Comparison of ENCODE assay signal across 1 cellular context in the genomic region with DNA sequence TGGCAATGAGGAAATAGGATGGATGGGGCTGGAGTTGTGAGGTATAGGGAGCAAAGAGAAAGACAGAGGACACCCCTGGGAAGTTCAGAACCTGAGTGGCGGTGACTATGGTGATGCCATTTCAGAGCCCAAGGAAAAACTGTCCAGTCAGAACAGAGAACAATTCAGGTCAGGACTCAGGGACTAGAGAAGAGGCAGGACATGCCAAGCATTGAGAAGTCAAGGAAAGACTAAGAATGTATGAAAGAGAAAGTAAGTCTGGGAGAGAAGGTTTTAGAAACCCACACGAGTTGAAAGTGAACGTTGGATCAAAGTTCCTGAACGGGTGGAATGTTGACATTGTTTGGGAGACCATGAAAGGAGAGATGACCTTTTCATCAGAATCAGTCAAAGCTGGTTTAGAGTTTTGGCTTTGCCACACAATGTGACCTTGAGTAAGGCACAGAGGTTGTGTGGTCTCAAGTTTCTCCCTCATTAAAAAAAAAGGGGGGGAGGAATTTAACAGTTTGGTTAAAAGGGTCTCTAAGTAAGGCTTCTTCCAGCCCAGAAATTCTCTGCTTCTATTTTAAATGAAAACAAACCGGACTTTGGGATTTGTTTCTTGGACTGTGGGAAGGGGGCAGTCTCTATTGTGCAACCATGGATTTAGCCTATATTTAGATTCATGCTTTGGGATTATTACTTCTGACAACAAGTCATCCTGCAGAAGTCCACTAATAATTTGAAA.
TF ChIP-seq lines count a peak whose summit lies in the region.

No MANE protein-coding gene starts in this region.

TF ChIP-seq in HepG2, 621 proteins besides CTCF, POLR2A, EP300 and RAD21 (continued from another document and continues in another):
- TF ChIP-seq, protein P1, sequence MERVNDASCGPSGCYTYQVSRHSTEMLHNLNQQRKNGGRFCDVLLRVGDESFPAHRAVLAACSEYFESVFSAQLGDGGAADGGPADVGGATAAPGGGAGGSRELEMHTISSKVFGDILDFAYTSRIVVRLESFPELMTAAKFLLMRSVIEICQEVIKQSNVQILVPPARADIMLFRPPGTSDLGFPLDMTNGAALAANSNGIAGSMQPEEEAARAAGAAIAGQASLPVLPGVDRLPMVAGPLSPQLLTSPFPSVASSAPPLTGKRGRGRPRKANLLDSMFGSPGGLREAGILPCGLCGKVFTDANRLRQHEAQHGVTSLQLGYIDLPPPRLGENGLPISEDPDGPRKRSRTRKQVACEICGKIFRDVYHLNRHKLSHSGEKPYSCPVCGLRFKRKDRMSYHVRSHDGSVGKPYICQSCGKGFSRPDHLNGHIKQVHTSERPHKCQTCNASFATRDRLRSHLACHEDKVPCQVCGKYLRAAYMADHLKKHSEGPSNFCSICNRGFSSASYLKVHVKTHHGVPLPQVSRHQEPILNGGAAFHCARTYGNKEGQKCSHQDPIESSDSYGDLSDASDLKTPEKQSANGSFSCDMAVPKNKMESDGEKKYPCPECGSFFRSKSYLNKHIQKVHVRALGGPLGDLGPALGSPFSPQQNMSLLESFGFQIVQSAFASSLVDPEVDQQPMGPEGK (CRISPR knock-in tag; IDR thresholded peaks at IDR 0.05), result peak; percentile 71
- TF ChIP-seq ZNF792 (CRISPR knock-in tag; IDR thresholded peaks at IDR 0.05), result 0 out of 2 replicates have a peak, but pooled peaks have one; percentile 47
- 0 out of 2 replicates have a peak, but pooled peaks have one; percentile 37 for TF ChIP-seq TFE3 (CRISPR knock-in tag; IDR thresholded peaks at IDR 0.05)
- TF ChIP-seq NBN (conservative IDR thresholded peaks at IDR 0.05), result no peak
- no peak for TF ChIP-seq ATF7-NPFF (CRISPR knock-in tag; IDR thresholded peaks at IDR 0.05; ENCODE audit: low read depth)
- 0 out of 2 replicates have a peak, but pooled peaks have one; percentile 26 for TF ChIP-seq ZSCAN9 (CRISPR knock-in tag; IDR thresholded peaks at IDR 0.05; ENCODE audit: borderline replicate concordance)
- TF ChIP-seq SAP130 (CRISPR knock-in tag; IDR thresholded peaks at IDR 0.05; ENCODE audit: low read depth), result peak; percentile 56
- no peak for TF ChIP-seq LCORL (IDR thresholded peaks at IDR 0.05)
- peak; percentile 33; the same call in 1 of the 2 replicates for TF ChIP-seq LCORL (CRISPR knock-in tag; IDR thresholded peaks at IDR 0.05)
- TF ChIP-seq CEBPG (CRISPR knock-in tag; IDR thresholded peaks at IDR 0.05), result peak; percentile 63
- TF ChIP-seq HIVEP1 (CRISPR knock-in tag; IDR thresholded peaks at IDR 0.05), result no peak
- peak; percentile 95 for TF ChIP-seq SIX1 (CRISPR knock-in tag; IDR thresholded peaks at IDR 0.05; ENCODE audit: borderline replicate concordance)
- no peak for TF ChIP-seq FOXA1 (IDR thresholded peaks at IDR 0.05)
- peak; percentile 70; the same call in 1 of the 2 replicates for TF ChIP-seq FOXA1 (CRISPR knock-in tag; IDR thresholded peaks at IDR 0.05)
- peak; percentile 98 for TF ChIP-seq SIX4 (CRISPR knock-in tag; IDR thresholded peaks at IDR 0.05)
- TF ChIP-seq, protein P2, sequence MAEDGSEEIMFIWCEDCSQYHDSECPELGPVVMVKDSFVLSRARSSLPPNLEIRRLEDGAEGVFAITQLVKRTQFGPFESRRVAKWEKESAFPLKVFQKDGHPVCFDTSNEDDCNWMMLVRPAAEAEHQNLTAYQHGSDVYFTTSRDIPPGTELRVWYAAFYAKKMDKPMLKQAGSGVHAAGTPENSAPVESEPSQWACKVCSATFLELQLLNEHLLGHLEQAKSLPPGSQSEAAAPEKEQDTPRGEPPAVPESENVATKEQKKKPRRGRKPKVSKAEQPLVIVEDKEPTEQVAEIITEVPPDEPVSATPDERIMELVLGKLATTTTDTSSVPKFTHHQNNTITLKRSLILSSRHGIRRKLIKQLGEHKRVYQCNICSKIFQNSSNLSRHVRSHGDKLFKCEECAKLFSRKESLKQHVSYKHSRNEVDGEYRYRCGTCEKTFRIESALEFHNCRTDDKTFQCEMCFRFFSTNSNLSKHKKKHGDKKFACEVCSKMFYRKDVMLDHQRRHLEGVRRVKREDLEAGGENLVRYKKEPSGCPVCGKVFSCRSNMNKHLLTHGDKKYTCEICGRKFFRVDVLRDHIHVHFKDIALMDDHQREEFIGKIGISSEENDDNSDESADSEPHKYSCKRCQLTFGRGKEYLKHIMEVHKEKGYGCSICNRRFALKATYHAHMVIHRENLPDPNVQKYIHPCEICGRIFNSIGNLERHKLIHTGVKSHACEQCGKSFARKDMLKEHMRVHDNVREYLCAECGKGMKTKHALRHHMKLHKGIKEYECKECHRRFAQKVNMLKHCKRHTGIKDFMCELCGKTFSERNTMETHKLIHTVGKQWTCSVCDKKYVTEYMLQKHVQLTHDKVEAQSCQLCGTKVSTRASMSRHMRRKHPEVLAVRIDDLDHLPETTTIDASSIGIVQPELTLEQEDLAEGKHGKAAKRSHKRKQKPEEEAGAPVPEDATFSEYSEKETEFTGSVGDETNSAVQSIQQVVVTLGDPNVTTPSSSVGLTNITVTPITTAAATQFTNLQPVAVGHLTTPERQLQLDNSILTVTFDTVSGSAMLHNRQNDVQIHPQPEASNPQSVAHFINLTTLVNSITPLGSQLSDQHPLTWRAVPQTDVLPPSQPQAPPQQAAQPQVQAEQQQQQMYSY (CRISPR knock-in tag; IDR thresholded peaks at IDR 0.05), result 0 out of 2 replicates have a peak, but pooled peaks have one; percentile 46
- TF ChIP-seq KDM6A (CRISPR knock-in tag; IDR thresholded peaks at IDR 0.05; ENCODE audit: low read depth), result peak; percentile 86
- peak; percentile 92 for TF ChIP-seq HNF4A (CRISPR knock-in tag; IDR thresholded peaks at IDR 0.05)
- TF ChIP-seq MED1 (CRISPR knock-in tag; IDR thresholded peaks at IDR 0.05), result peak; percentile 82
- peak; percentile 14; the same call in 1 of the 2 replicates for TF ChIP-seq GATAD1 (CRISPR knock-in tag; IDR thresholded peaks at IDR 0.05)
- TF ChIP-seq ZC3H4 (CRISPR knock-in tag; IDR thresholded peaks at IDR 0.05; ENCODE audit: borderline replicate concordance), result no peak
- TF ChIP-seq SMAD3 (CRISPR knock-in tag; IDR thresholded peaks at IDR 0.05), result peak; percentile 54; the same call in 1 of the 2 replicates
- peak; percentile 71; the same call in 1 of the 2 replicates for TF ChIP-seq ZNF331 (CRISPR knock-in tag; IDR thresholded peaks at IDR 0.05)
- peak; percentile 60 for TF ChIP-seq NR2F2 (IDR thresholded peaks at IDR 0.05; ENCODE audit: borderline replicate concordance, low read depth)
- 0 out of 2 replicates have a peak, but pooled peaks have one; percentile 31 for TF ChIP-seq CBFB (CRISPR knock-in tag; IDR thresholded peaks at IDR 0.05)
- TF ChIP-seq RFXANK (CRISPR knock-in tag; IDR thresholded peaks at IDR 0.05), result peak; percentile 30; the same call in 1 of the 2 replicates
- TF ChIP-seq ZKSCAN5 (CRISPR knock-in tag; IDR thresholded peaks at IDR 0.05), result peak; percentile 54; the same call in 1 of the 2 replicates
- TF ChIP-seq, protein P3, sequence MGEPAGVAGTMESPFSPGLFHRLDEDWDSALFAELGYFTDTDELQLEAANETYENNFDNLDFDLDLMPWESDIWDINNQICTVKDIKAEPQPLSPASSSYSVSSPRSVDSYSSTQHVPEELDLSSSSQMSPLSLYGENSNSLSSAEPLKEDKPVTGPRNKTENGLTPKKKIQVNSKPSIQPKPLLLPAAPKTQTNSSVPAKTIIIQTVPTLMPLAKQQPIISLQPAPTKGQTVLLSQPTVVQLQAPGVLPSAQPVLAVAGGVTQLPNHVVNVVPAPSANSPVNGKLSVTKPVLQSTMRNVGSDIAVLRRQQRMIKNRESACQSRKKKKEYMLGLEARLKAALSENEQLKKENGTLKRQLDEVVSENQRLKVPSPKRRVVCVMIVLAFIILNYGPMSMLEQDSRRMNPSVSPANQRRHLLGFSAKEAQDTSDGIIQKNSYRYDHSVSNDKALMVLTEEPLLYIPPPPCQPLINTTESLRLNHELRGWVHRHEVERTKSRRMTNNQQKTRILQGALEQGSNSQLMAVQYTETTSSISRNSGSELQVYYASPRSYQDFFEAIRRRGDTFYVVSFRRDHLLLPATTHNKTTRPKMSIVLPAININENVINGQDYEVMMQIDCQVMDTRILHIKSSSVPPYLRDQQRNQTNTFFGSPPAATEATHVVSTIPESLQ (CRISPR knock-in tag; conservative IDR thresholded peaks at IDR 0.05), result no peak
- TF ChIP-seq, protein P4, sequence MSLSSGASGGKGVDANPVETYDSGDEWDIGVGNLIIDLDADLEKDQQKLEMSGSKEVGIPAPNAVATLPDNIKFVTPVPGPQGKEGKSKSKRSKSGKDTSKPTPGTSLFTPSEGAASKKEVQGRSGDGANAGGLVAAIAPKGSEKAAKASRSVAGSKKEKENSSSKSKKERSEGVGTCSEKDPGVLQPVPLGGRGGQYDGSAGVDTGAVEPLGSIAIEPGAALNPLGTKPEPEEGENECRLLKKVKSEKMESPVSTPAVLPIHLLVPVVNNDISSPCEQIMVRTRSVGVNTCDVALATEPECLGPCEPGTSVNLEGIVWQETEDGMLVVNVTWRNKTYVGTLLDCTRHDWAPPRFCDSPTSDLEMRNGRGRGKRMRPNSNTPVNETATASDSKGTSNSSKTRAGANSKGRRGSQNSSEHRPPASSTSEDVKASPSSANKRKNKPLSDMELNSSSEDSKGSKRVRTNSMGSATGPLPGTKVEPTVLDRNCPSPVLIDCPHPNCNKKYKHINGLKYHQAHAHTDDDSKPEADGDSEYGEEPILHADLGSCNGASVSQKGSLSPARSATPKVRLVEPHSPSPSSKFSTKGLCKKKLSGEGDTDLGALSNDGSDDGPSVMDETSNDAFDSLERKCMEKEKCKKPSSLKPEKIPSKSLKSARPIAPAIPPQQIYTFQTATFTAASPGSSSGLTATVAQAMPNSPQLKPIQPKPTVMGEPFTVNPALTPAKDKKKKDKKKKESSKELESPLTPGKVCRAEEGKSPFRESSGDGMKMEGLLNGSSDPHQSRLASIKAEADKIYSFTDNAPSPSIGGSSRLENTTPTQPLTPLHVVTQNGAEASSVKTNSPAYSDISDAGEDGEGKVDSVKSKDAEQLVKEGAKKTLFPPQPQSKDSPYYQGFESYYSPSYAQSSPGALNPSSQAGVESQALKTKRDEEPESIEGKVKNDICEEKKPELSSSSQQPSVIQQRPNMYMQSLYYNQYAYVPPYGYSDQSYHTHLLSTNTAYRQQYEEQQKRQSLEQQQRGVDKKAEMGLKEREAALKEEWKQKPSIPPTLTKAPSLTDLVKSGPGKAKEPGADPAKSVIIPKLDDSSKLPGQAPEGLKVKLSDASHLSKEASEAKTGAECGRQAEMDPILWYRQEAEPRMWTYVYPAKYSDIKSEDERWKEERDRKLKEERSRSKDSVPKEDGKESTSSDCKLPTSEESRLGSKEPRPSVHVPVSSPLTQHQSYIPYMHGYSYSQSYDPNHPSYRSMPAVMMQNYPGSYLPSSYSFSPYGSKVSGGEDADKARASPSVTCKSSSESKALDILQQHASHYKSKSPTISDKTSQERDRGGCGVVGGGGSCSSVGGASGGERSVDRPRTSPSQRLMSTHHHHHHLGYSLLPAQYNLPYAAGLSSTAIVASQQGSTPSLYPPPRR (CRISPR knock-in tag; IDR thresholded peaks at IDR 0.05; ENCODE audit: borderline replicate concordance), result peak; percentile 41; the same call in 1 of the 2 replicates
- TF ChIP-seq, protein P5, sequence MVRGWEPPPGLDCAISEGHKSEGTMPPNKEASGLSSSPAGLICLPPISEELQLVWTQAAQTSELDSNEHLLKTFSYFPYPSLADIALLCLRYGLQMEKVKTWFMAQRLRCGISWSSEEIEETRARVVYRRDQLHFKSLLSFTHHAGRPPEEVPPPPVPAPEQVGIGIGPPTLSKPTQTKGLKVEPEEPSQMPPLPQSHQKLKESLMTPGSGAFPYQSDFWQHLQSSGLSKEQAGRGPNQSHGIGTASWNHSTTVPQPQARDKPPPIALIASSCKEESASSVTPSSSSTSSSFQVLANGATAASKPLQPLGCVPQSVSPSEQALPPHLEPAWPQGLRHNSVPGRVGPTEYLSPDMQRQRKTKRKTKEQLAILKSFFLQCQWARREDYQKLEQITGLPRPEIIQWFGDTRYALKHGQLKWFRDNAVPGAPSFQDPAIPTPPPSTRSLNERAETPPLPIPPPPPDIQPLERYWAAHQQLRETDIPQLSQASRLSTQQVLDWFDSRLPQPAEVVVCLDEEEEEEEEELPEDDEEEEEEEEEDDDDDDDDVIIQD (CRISPR knock-in tag; IDR thresholded peaks at IDR 0.05; ENCODE audit: low read depth), result peak; percentile 70; the same call in 1 of the 2 replicates
- no peak for TF ChIP-seq ZNF704 (CRISPR knock-in tag; IDR thresholded peaks at IDR 0.05; ENCODE audit: borderline replicate concordance)
- TF ChIP-seq, protein P6, sequence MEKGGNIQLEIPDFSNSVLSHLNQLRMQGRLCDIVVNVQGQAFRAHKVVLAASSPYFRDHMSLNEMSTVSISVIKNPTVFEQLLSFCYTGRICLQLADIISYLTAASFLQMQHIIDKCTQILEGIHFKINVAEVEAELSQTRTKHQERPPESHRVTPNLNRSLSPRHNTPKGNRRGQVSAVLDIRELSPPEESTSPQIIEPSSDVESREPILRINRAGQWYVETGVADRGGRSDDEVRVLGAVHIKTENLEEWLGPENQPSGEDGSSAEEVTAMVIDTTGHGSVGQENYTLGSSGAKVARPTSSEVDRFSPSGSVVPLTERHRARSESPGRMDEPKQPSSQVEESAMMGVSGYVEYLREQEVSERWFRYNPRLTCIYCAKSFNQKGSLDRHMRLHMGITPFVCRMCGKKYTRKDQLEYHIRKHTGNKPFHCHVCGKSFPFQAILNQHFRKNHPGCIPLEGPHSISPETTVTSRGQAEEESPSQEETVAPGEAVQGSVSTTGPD (CRISPR knock-in tag; IDR thresholded peaks at IDR 0.05), result peak; percentile 97
- TF ChIP-seq GLI4 (CRISPR knock-in tag; IDR thresholded peaks at IDR 0.05; ENCODE audit: borderline replicate concordance), result 0 out of 2 replicates have a peak, but pooled peaks have one; percentile 33
- peak; percentile 30; the same call in 1 of the 2 replicates for TF ChIP-seq ISL2 (CRISPR knock-in tag; IDR thresholded peaks at IDR 0.05)
